In the genomic region with DNA sequence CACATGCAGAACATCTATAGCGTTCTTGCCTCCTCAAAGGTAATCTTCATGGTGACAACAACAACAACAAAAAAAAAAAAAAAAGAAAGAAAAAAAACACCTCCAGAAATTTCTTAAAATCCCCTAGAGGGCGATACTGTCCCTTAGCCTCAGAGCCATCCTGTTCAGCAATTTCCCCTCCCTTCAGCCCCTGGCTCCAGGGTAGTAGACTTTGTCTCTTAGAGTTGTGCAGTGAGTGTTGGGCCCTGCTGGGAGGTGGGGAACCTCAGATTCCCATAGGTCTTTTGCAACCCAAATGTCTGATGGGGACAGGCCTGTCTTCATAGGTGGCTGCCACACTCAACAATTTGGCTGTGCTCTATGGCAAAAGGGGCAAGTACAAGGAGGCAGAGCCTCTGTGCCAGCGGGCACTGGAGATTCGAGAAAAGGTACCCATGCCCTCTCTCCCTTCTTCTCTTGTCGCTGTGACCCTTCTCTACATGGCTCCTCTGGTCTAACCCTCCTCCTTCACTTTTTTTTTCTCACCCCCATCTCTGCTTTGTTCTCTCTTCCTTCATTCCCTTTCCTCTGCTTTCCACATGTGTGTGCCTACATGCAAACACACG, we compare ENCODE assay signal across 8 cellular contexts. TPM values are rescaled to one million over a fixed set of nuclear protein-coding genes. Genes with fewer than 3 reads are reported as not detected.
A peak's percentile ranks its signal among the peaks of the same experiment; 100 is the strongest.
DNase-seq lines count a peak whose midpoint lies in the region; ATAC-seq and TF ChIP-seq lines count a peak whose summit lies in the region.

No MANE protein-coding gene starts in this region.

- H2AFZ ChIP-seq in OCI-LY3 (ENCODE audit: low read depth, low read length): no peak overlapping the region

- DNase-seq in DMS 273 (lab: John Stamatoyannopoulos, UW; ENCODE audit: unreplicated experiment) (peak; percentile 72), H4 (ENCODE audit: low spot score) (peak; percentile 63), choroid plexus epithelial cell (ENCODE audit: low read depth) (peak; percentile 89), natural killer cell (no peak), inferior parietal cortex (ENCODE audit: extremely low spot score) (no peak), anterior cingulate cortex (lab: John Stamatoyannopoulos, UW) (no peak)
- no peak for DNase-seq in activated effector memory CD4-positive, alpha-beta T cell treated with Interleukin-2 at 50 U/mL for 16 hours

- H3K4me3 Mint-ChIP-seq in natural killer cell: no peak overlapping the region

- no peak overlapping the region for H3K9ac ChIP-seq in OCI-LY3 (ENCODE audit: low read length)

- no peaks in the 10 kb centered on the region for H3K27me3 ChIP-seq in OCI-LY3 (ENCODE audit: low read depth, low read length)

- H3K27ac ChIP-seq in OCI-LY3 (ENCODE audit: low read length): no peak overlapping the region

- H3K27me3 Mint-ChIP-seq in natural killer cell (ENCODE audit: low read depth in 2 of 2): no peaks in the 10 kb centered on the region

- no peaks in the 10 kb centered on the region for H3K36me3 ChIP-seq in OCI-LY3 (replicated peaks; ENCODE audit: low read depth, low read length)

- H3K4me2 ChIP-seq in OCI-LY3 (ENCODE audit: low read length): no peak overlapping the region

- H3K4me1 ChIP-seq in OCI-LY3 (ENCODE audit: low read length): no peaks in the 10 kb centered on the region

- TF ChIP-seq CTCF in OCI-LY3 (IDR thresholded peaks at IDR 0.05; ENCODE audit: low read depth, low read length) (peak; percentile 67), choroid plexus epithelial cell (conservative IDR thresholded peaks at IDR 0.05; ENCODE audit: low read depth, low read length) (peak; percentile 80), natural killer cell (IDR thresholded peaks at IDR 0.05) (peak; percentile 38)

- H3K4me1 Mint-ChIP-seq in natural killer cell: no peaks in the 10 kb centered on the region

- peaks cover 11% of the 10 kb centered on the region for H3K36me3 Mint-ChIP-seq in natural killer cell

- peak in 2 of 3 donors; percentile 57 to 68 for ATAC-seq in natural killer cell

- H3K9me3 ChIP-seq in OCI-LY3 (ENCODE audit: insufficient read depth, low read length): no peaks in the 10 kb centered on the region

- H3K4me3 ChIP-seq in OCI-LY3 (ENCODE audit: low read length) (no peak overlapping the region), choroid plexus epithelial cell (ENCODE audit: low read depth, low read length) (no peak overlapping the region)

- no peaks in the 10 kb centered on the region for H3K9me3 Mint-ChIP-seq in natural killer cell

- intact Hi-C loops in natural killer cell (cut with micrococcal nuclease): no loop called here

- no peak overlapping the region for H3K27ac Mint-ChIP-seq in natural killer cell

- H3K79me2 ChIP-seq in OCI-LY3 (ENCODE audit: low read length): no peaks in the 10 kb centered on the region

- no peaks in the 10 kb centered on the region for H4K20me1 ChIP-seq in OCI-LY3 (ENCODE audit: insufficient read depth, low read length)

RNA-seq across cellular contexts. Expression of a gene that starts 6.0 kb away (rescaled TPM):
- total RNA-seq in H4 (2014; rRNA removed; shearing (Covaris generic)): 46.0 and 57.7 TPM in 2 replicates
- 1 to 10 TPM; 1.7 to 5.6 (median 2.8) TPM for total RNA-seq in natural killer cell

RNA-seq across cellular contexts. Expression of a gene that starts 10.7 kb away (rescaled TPM):
- total RNA-seq in H4 (2014; rRNA removed; shearing (Covaris generic)): 11.6 and 21.7 TPM in 2 replicates
- 10 to 100 TPM; 35.9 to 39.4 (median 37.4) TPM for total RNA-seq in natural killer cell

RNA-seq across cellular contexts. Expression of a gene that starts 10.9 kb away (rescaled TPM):
- 53.7 and 63.2 TPM in 2 replicates for total RNA-seq in H4 (2014; rRNA removed; shearing (Covaris generic))
- total RNA-seq in natural killer cell: 10 to 100 TPM; 33.4 to 38.4 (median 33.9) TPM

RNA-seq across cellular contexts. Expression of a gene that starts 16.5 kb away (rescaled TPM):
- total RNA-seq in H4 (2014; rRNA removed; shearing (Covaris generic)): 12.8 and 13.2 TPM in 2 replicates
- total RNA-seq in natural killer cell: 10 to 100 TPM in 1 of 3 donors, 1 to 10 TPM in 2; 9.6 to 10.1 (median 9.9) TPM

RNA-seq across cellular contexts. Expression of a gene that starts 48.7 kb away (rescaled TPM):
- total RNA-seq in H4 (2014; rRNA removed; shearing (Covaris generic)): 204 and 205 TPM in 2 replicates
- 10 to 100 TPM; 33.1 to 43.9 (median 38.7) TPM for total RNA-seq in natural killer cell

Comparison
In these comparisons a context has a peak if more than half of its experiments do, and no peak if none do; other contexts are left out.
1. DNase-seq: peak in DMS 273 (single experiment), H4 (single experiment) and choroid plexus epithelial cell (single experiment); none in natural killer cell (single experiment), inferior parietal cortex (single experiment), anterior cingulate cortex (0 of 58) and activated effector memory CD4-positive, alpha-beta T cell treated with Interleukin-2 at 50 U/mL for 16 hours (single experiment).
2. Peak in every context shown above with its lines, with median percentiles within 50 percentile points of each other: CTCF ChIP-seq.